ENCODE assay signal across 26 cellular contexts in the genomic region with DNA sequence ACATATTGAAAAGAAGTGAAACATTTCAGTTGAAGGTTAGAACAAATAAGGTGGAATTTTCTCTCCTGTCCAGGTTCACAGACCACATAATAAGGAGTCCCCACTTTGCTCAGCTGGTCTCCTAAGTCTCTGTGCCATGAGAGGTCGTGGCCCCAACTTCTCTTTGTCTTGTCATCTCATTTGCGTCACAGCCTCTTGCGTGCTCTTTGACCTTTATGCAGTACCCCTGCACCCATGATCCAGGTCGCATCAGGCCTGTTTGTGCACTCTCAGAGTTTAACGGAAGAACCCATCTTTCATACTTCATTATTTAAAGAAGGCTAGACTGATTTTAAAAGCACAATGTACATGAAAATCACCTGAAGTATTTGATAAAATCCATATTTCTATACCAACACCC.
DNase-seq lines count a peak whose midpoint lies in the region; ATAC-seq, FAIRE-seq and TF ChIP-seq lines count a peak whose summit lies in the region.
"Had no signal": no experiment of that assay in that cellular context is flagged by ENCODE, and none has a peak within 500 bp of the region (broad histone marks: within the 10 kb centered on the region; RNA-seq: fewer than 3 reads in every experiment).

No MANE protein-coding gene starts in this region.

- H3K36me3 Mint-ChIP-seq in progenitor cell of endocrine pancreas (ENCODE audit: insufficient read depth): no peaks in the 10 kb centered on the region
- H3K36me3 Mint-ChIP-seq: CD14-positive monocyte; CD4-positive, alpha-beta memory T cell; CD4-positive, CD25-positive, alpha-beta regulatory T cell; CD8-positive, alpha-beta memory T cell had no signal

- peak overlapping the region in 2 of 3 donors; percentile 28 to 71 for H3K27ac ChIP-seq in right lobe of liver
- H3K27ac ChIP-seq: BLaER1 had no signal

- WGBS in right lobe of liver (ENCODE audit: insufficient coverage, low coverage, low lambda C conversion rate, missing lambda C conversion rate): 31% methylated on average over 5 of the region's 5 CpGs

- ATAC-seq in left lobe of liver (peak; percentile 73), right lobe of liver (peak; percentile 59 to 75 (median 68)), GM21528 (IDR thresholded peaks at IDR 0.05; ENCODE audit: low FRiP score, unreplicated experiment) (no peak), GM19324 (IDR thresholded peaks at IDR 0.05; ENCODE audit: low FRiP score, unreplicated experiment) (no peak)

- no peaks in the 10 kb centered on the region for H3K36me3 ChIP-seq in right lobe of liver
- H3K36me3 ChIP-seq: BE2C, BLaER1 had no signal

- no peaks in the 10 kb centered on the region for H3K9me3 ChIP-seq in right lobe of liver
- H3K9me3 ChIP-seq: BE2C had no signal

- H3K27ac Mint-ChIP-seq in progenitor cell of endocrine pancreas: peak overlapping the region; percentile 87
- H3K27ac Mint-ChIP-seq: CD14-positive monocyte; CD4-positive, alpha-beta memory T cell; CD8-positive, alpha-beta memory T cell had no signal

- no peak for TF ChIP-seq CTCF in right lobe of liver (IDR thresholded peaks at IDR 0.05)
- no peak for TF ChIP-seq CTCF in progenitor cell of endocrine pancreas (IDR thresholded peaks at IDR 0.05; ENCODE audit: unreplicated experiment)

- no peak for TF ChIP-seq POLR2A in right lobe of liver (IDR thresholded peaks at IDR 0.05)

- no peak for FAIRE-seq in RCC 7860 (lab: Jason Lieb, UNC)
- FAIRE-seq: A204.1, GM12891, GM19239 had no signal

- no peaks in the 10 kb centered on the region for H3K27me3 Mint-ChIP-seq in progenitor cell of endocrine pancreas
- H3K27me3 Mint-ChIP-seq: CD4-positive, alpha-beta memory T cell; CD4-positive, CD25-positive, alpha-beta regulatory T cell; CD8-positive, alpha-beta memory T cell had no signal

- H3K4me3 Mint-ChIP-seq in progenitor cell of endocrine pancreas (ENCODE audit: low read depth): no peak overlapping the region
- H3K4me3 Mint-ChIP-seq: CD4-positive, alpha-beta memory T cell; CD4-positive, CD25-positive, alpha-beta regulatory T cell; CD8-positive, alpha-beta memory T cell had no signal

- peaks cover 34% of the 10 kb centered on the region for H3K4me1 Mint-ChIP-seq in progenitor cell of endocrine pancreas (ENCODE audit: low read depth)
- H3K4me1 Mint-ChIP-seq: CD14-positive monocyte; CD4-positive, alpha-beta memory T cell; CD4-positive, CD25-positive, alpha-beta regulatory T cell; CD8-positive, alpha-beta memory T cell had no signal

- H3K4me1 ChIP-seq in right lobe of liver: peaks cover 0 to 28% (median 9%) of the 10 kb centered on the region in 4 donors
- H3K4me1 ChIP-seq: BE2C had no signal

- DNase-seq in left lobe of liver (ENCODE audit: low spot score) (peak; percentile 65), right lobe of liver (peak in 2 of 3 donors; percentile 57 to 79), progenitor cell of endocrine pancreas (ENCODE audit: low spot score, unreplicated experiment) (no peak), RCC 7860 (ENCODE audit: low spot score) (no peak)
- DNase-seq: 8988T; ACHN; BE2C; C1 segment of cervical spinal cord; CD4-positive, alpha-beta memory T cell; CD4-positive, CD25-positive, alpha-beta regulatory T cell; CD8-positive, alpha-beta memory T cell; COR-L47; DMS 273 treated with DMSO at 0.1 percent for 48 hours; DMS153; DMS53; DMS79; DND-41; EL; GDM1 had no signal

- H3K27me3 ChIP-seq in right lobe of liver: no peaks in the 10 kb centered on the region
- H3K27me3 ChIP-seq: BE2C, BLaER1 had no signal

- intact Hi-C loops in right lobe of liver (cut with DNase I): no loop called here

- no peak overlapping the region for H3K4me3 ChIP-seq in right lobe of liver
- H3K4me3 ChIP-seq: BLaER1 had no signal

- peaks cover 3% of the 10 kb centered on the region for H3K9me3 Mint-ChIP-seq in progenitor cell of endocrine pancreas (ENCODE audit: low read depth)

Comparison
In these comparisons a context has a peak if more than half of its experiments do, and no peak if none do; other contexts are left out.
1. ATAC-seq: peak in left lobe of liver (single experiment) and right lobe of liver (4 of 4); none in GM21528 (single experiment) and GM19324 (single experiment).
2. DNase-seq: peak in left lobe of liver (single experiment) and right lobe of liver (2 of 3); none in progenitor cell of endocrine pancreas (single experiment) and RCC 7860 (single experiment).